In the genomic region with DNA sequence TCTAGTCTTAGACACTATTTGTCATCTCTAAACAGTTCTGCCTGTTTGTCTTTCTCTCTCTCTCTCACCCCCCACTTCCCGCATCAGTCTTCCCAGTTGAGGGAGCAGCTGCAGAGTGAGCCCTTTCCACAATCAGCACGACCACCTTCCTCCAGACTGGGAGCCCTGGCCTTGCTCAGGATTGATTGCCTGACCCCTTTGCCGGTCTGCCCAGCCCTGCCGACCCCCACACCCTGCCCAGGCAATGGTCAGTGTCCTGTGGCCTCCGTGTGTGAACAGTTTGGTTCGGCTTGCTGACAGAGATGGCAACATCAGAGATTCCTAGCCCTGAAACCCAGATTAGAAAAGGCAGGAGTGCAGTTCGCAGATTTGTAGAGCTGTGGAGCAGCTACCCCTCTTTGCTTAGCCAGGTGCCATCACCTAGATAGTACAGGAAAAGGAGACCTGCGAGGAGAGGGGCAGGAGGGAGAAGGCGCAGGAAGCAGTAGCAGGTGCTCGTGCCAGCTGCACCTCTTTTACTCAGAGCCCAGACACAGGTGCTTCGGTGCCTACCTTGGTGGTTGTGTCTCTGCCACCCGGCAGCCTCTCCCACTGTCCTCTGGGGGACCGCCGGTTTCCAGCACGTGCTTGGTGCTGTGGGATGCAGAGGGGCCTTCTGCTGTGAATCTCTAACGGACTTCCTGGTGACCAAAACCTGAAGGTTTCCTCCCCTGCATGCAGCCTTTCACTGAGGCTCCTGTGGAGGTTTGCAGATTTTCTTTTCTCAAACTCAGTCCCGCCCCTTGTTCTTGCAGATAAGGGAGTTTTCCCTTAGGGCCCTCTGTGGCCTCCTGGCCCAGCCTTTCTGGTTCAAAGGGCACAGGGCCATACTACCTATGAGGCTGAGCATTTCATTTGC, we compare ENCODE assay signal across 10 cellular contexts.
DNase-seq lines count a peak whose midpoint lies in the region; ATAC-seq and TF ChIP-seq lines count a peak whose summit lies in the region.
"Had no signal": no experiment of that assay in that cellular context is flagged by ENCODE, and none has a peak within 500 bp of the region (broad histone marks: within the 10 kb centered on the region; RNA-seq: fewer than 3 reads in every experiment).

No MANE protein-coding gene starts in this region.

- H3K4me3 ChIP-seq in GM23338 = no peak overlapping the region
- peak overlapping the region; percentile 61 for H3K4me3 ChIP-seq in OCI-LY7 (ENCODE audit: low read depth, low read length, poor library complexity, severe bottlenecking)
- peak overlapping the region; percentile 82 to 84 for H3K4me3 ChIP-seq in duodenal mucosa (ENCODE audit: low read depth in 1 of 2, low read length in 2 of 2)
- no peak overlapping the region for H3K4me3 ChIP-seq in neuronal stem cell (ENCODE audit: low read length in 2 of 2)
- peak overlapping the region in 1 of 2 donors; percentile 8 for H3K4me3 ChIP-seq in left lung
- H3K4me3 ChIP-seq: coronary artery had no signal

- H2BK15ac ChIP-seq in neuronal stem cell (ENCODE audit: low read length) = peak overlapping the region; percentile 21

- H2AK5ac ChIP-seq in neuronal stem cell (ENCODE audit: low read depth, low read length) = peak overlapping the region; percentile 40

- CTCF ChIA-PET in OCI-LY7 (lab: Charles Lee; ENCODE audit: unreplicated experiment) = no interaction called here

- H3K9me3 ChIP-seq in OCI-LY7 (ENCODE audit: low read length) = no peaks in the 10 kb centered on the region
- no peaks in the 10 kb centered on the region for H3K9me3 ChIP-seq in duodenal mucosa (ENCODE audit: control insufficient read depth in 1 of 2, low read length in 2 of 2)
- H3K9me3 ChIP-seq in neuronal stem cell (replicated peaks in 1 of 2; ENCODE audit: control insufficient read depth in 2 of 2, insufficient read depth in 1 of 2, low read depth in 1 of 2, low read length in 2 of 2) = no peaks in the 10 kb centered on the region
- no peaks in the 10 kb centered on the region for H3K9me3 ChIP-seq in left lung

- no peaks in the 10 kb centered on the region for H3K36me3 Mint-ChIP-seq in GM23338 (ENCODE audit: low read depth)

- no peak overlapping the region for H2BK5ac ChIP-seq in neuronal stem cell (ENCODE audit: low read length)

- TF ChIP-seq CTCF in GM23338 (conservative IDR thresholded peaks at IDR 0.05; ENCODE audit: low read depth in 2 of 2) = no peak
- no peak for TF ChIP-seq CTCF in OCI-LY7 (conservative IDR thresholded peaks at IDR 0.05; ENCODE audit: low read length)
- no peak for TF ChIP-seq CTCF in left lung (IDR thresholded peaks at IDR 0.05)

- H3K79me2 ChIP-seq in GM23338 (replicated peaks; ENCODE audit: insufficient read depth) (no peaks in the 10 kb centered on the region), OCI-LY7 (ENCODE audit: insufficient read depth, low read depth, low read length) (no peaks in the 10 kb centered on the region)

- peak overlapping the region; percentile 69 for H3K18ac ChIP-seq in neuronal stem cell (ENCODE audit: low read length)

- H4K8ac ChIP-seq in neuronal stem cell (ENCODE audit: low read depth, low read length) = no peak overlapping the region

- H3K4me1 ChIP-seq in GM23338 (ENCODE audit: insufficient read depth) = peaks cover 6% of the 10 kb centered on the region
- H3K4me1 ChIP-seq in OCI-LY7 (ENCODE audit: insufficient read depth, low read length, poor library complexity, severe bottlenecking) = peaks cover 58% of the 10 kb centered on the region
- peaks cover 31 to 39% of the 10 kb centered on the region in 2 donors for H3K4me1 ChIP-seq in duodenal mucosa (ENCODE audit: control insufficient read depth in 1 of 2, insufficient read depth in 2 of 2, low read length in 2 of 2)
- H3K4me1 ChIP-seq in neuronal stem cell (ENCODE audit: control insufficient read depth in 2 of 2, insufficient read depth in 1 of 2, low read depth in 1 of 2, low read length in 2 of 2) = peaks cover 0 to 3% of the 10 kb centered on the region in 2 donors
- peaks cover 0 to 4% of the 10 kb centered on the region in 2 donors for H3K4me1 ChIP-seq in left lung

- no peak overlapping the region for H3K27ac Mint-ChIP-seq in GM23338

- H3K4me2 ChIP-seq in GM23338 (no peak overlapping the region), OCI-LY7 (ENCODE audit: low read length) (peak overlapping the region; percentile 85), neuronal stem cell (ENCODE audit: insufficient read depth, low read length, poor library complexity, severe bottlenecking) (no peak overlapping the region)

- H3K36me3 ChIP-seq in GM23338 (ENCODE audit: insufficient read depth) = no peaks in the 10 kb centered on the region
- H3K36me3 ChIP-seq in OCI-LY7 (ENCODE audit: insufficient read depth, low read length) = no peaks in the 10 kb centered on the region
- H3K36me3 ChIP-seq in duodenal mucosa (ENCODE audit: control insufficient read depth in 1 of 2, insufficient read depth in 2 of 2, low read length in 2 of 2) = no peaks in the 10 kb centered on the region
- no peaks in the 10 kb centered on the region for H3K36me3 ChIP-seq in neuronal stem cell (replicated peaks in 1 of 2; ENCODE audit: control insufficient read depth in 2 of 2, insufficient read depth in 2 of 2, low read length in 2 of 2)
- no peaks in the 10 kb centered on the region for H3K36me3 ChIP-seq in left lung

- H3K14ac ChIP-seq in neuronal stem cell (ENCODE audit: low read length) = no peak overlapping the region

- H3K23ac ChIP-seq in neuronal stem cell (ENCODE audit: low read depth, low read length, poor library complexity) = no peak overlapping the region

- no peaks in the 10 kb centered on the region for H3K9me3 Mint-ChIP-seq in GM23338

- no TSS peak for BruUV-seq in OCI-LY7 (replicated peaks; lab: Mats Ljungman, UMichigan)

- no peaks in the 10 kb centered on the region for H3F3A ChIP-seq in GM23338 (replicated peaks; ENCODE audit: low read depth)

- H3K9me2 ChIP-seq in GM23338 (ENCODE audit: insufficient read depth) = 0 out of 2 replicates have a peak, but pooled peaks cover 3% of the 10 kb centered on the region
- no peaks in the 10 kb centered on the region for H3K9me2 ChIP-seq in OCI-LY7 (ENCODE audit: insufficient read depth, low read length)

- H3K79me1 ChIP-seq in neuronal stem cell (ENCODE audit: low read depth, low read length) = no peaks in the 10 kb centered on the region

- H3K4me1 Mint-ChIP-seq in GM23338 = peaks cover 9% of the 10 kb centered on the region; the same call in 2 of the 3 replicates

- no peaks in the 10 kb centered on the region for H3K27me3 Mint-ChIP-seq in GM23338 (ENCODE audit: insufficient read depth, low read depth, poor library complexity)

- H2BK120ac ChIP-seq in neuronal stem cell (ENCODE audit: low read depth, low read length) = no peak overlapping the region

- DNase-seq in GM23338 (ENCODE audit: low spot score) = no peak
- DNase-seq in OCI-LY7 (ENCODE audit: low spot score) = peak; percentile 82
- no peak for DNase-seq in neuronal stem cell (ENCODE audit: low spot score)
- DNase-seq in left lung = no peak
- DNase-seq: mammary epithelial cell, NCI-H524 treated with DMSO at 0.1 percent for 48 hours had no signal

- H2BK12ac ChIP-seq in neuronal stem cell (ENCODE audit: low read length) = no peak overlapping the region

- H4K91ac ChIP-seq in neuronal stem cell (ENCODE audit: low read depth, low read length, poor library complexity) = no peak overlapping the region

- no peak overlapping the region for H3K27ac ChIP-seq in GM23338 (ENCODE audit: low read depth)
- H3K27ac ChIP-seq in OCI-LY7 (ENCODE audit: low read depth, low read length, poor library complexity, severe bottlenecking) = peak overlapping the region; percentile 72
- no peak overlapping the region for H3K27ac ChIP-seq in duodenal mucosa (ENCODE audit: low read depth, low read length)
- H3K27ac ChIP-seq in neuronal stem cell (replicated peaks; ENCODE audit: low read length) = no peak overlapping the region
- H3K27ac ChIP-seq in left lung = no peak overlapping the region
- H3K27ac ChIP-seq: coronary artery had no signal

- ATAC-seq in GM23338 (peak; percentile 26), left lung (no peak), HG03432 (IDR thresholded peaks at IDR 0.05; ENCODE audit: unreplicated experiment) (no peak), GM19397 (IDR thresholded peaks at IDR 0.05; ENCODE audit: unreplicated experiment) (no peak)

- no peaks in the 10 kb centered on the region for H4K20me1 ChIP-seq in GM23338 (replicated peaks; ENCODE audit: insufficient read depth)
- no peaks in the 10 kb centered on the region for H4K20me1 ChIP-seq in OCI-LY7 (ENCODE audit: insufficient read depth, low read length)

- no peak overlapping the region for H3K4ac ChIP-seq in neuronal stem cell (ENCODE audit: low read length)

- H2AFZ ChIP-seq in GM23338 (peak overlapping the region; percentile 87), OCI-LY7 (ENCODE audit: low read length) (peak overlapping the region; percentile 74; the same call in 1 of the 2 replicates), neuronal stem cell (ENCODE audit: low read length) (no peak overlapping the region)

- H3K9ac ChIP-seq in duodenal mucosa (ENCODE audit: low read depth in 1 of 2, low read length in 2 of 2) (peak overlapping the region; percentile 56 to 76), neuronal stem cell (ENCODE audit: low read depth, low read length, poor library complexity) (no peak overlapping the region)

- WGBS in neuronal stem cell (ENCODE audit: extremely low coverage in 2 of 2, insufficient read length in 2 of 2, insufficient replicate concordance in 1 of 2), 2 donors = no CpG with 5 or more reads among the region's 17 CpGs

- POLR2A ChIA-PET in OCI-LY7 (lab: Charles Lee) = interaction anchor here (0.7 to 2.3 kb wide), 4 partner anchors 9 to 116 kb away, joined by 3 to 9 read pairs (median 4); no protein-coding TSS in a partner anchor

- H3K4me3 Mint-ChIP-seq in GM23338 = no peak overlapping the region

- H3K27me3 ChIP-seq in GM23338 (ENCODE audit: insufficient read depth) (no peaks in the 10 kb centered on the region), duodenal mucosa (ENCODE audit: control insufficient read depth in 1 of 2, insufficient read depth in 2 of 2, low read length in 2 of 2) (no peaks in the 10 kb centered on the region), neuronal stem cell (ENCODE audit: control insufficient read depth in 3 of 3, insufficient read depth in 3 of 3, low read depth in 1 of 3, low read length in 3 of 3) (peaks cover 0 to 47% (median 0%) of the 10 kb centered on the region in 3 experiments), left lung (no peaks in the 10 kb centered on the region)

- intact Hi-C loops in OCI-LY7 (cut with micrococcal nuclease; ENCODE audit: unreplicated experiment) = no loop called here
- intact Hi-C loops in left lung (cut with DNase I) = no loop called here

TF ChIP-seq in GM23338, 12 proteins besides CTCF, POLR2A, EP300 and RAD21 (continues in another document):
- TF ChIP-seq JUNB (IDR thresholded peaks at IDR 0.05; ENCODE audit: unreplicated experiment) (no peak), EZH2phosphoT487 (IDR thresholded peaks at IDR 0.05; ENCODE audit: unreplicated experiment) (no peak), STAT1 (IDR thresholded peaks at IDR 0.05; ENCODE audit: unreplicated experiment) (no peak), NANOG (IDR thresholded peaks at IDR 0.05; ENCODE audit: borderline replicate concordance) (no peak)

Comparison
In these comparisons a context has a peak if more than half of its experiments do, and no peak if none do; other contexts are left out.
1. H3K4me3 ChIP-seq: peak in OCI-LY7 (single experiment) and duodenal mucosa (2 of 2); none in GM23338 (single experiment) and neuronal stem cell (0 of 2).